27 cellular contexts compared by ENCODE assay signal in genomic region chr7:117229350-117229749, GRCh38.
DNase-seq lines count a peak whose midpoint lies in the region; ATAC-seq and TF ChIP-seq lines count a peak whose summit lies in the region.
"Had no signal": no experiment of that assay in that cellular context is flagged by ENCODE, and none has a peak within 500 bp of the region (broad histone marks: within the 10 kb centered on the region; RNA-seq: fewer than 3 reads in every experiment).

No MANE protein-coding gene starts in this region.

- H3K36me3 ChIP-seq in SJSA1, result 0 out of 2 replicates have a peak, but pooled peaks cover 2% of the 10 kb centered on the region

- H3K4me3 ChIP-seq in AG04450 (ENCODE audit: low read depth, low read length) (no peak overlapping the region), SJSA1 (no peak overlapping the region), lower leg skin (ENCODE audit: low read depth, poor library complexity, severe bottlenecking) (no peak overlapping the region)
- H3K4me3 ChIP-seq: dorsolateral prefrontal cortex had no signal

- 89% methylated on average over 3 of the region's 3 CpGs for WGBS in lower leg skin, 2 donors

- no peak overlapping the region for H3K4me3 Mint-ChIP-seq in HFFc6
- H3K4me3 Mint-ChIP-seq: activated T-cell treated with anti-CD3 and anti-CD28 coated beads, Interleukin-2, amount 50 U/mL, for 4 hours; natural killer cell; T-helper 17 cell; type B pancreatic cell had no signal

- H3K9me3 ChIP-seq in AG04450 (ENCODE audit: control insufficient read depth, insufficient read depth, low read length), result peaks cover 3% of the 10 kb centered on the region; the same call in 1 of the 2 replicates
- no peaks in the 10 kb centered on the region for H3K9me3 ChIP-seq in SJSA1 (replicated peaks)
- H3K9me3 ChIP-seq: SK-N-SH had no signal

- peaks cover 25% of the 10 kb centered on the region for H3K4me1 ChIP-seq in SJSA1 (replicated peaks)

- TF ChIP-seq CTCF in AG04450 (IDR thresholded peaks at IDR 0.05; ENCODE audit: low read depth, low read length), result no peak
- TF ChIP-seq CTCF in HFFc6 (IDR thresholded peaks at IDR 0.05), result no peak
- no peak for TF ChIP-seq CTCF in lower leg skin (IDR thresholded peaks at IDR 0.05)

- peak overlapping the region; percentile 60; the same call in 1 of the 2 replicates for H3K27ac Mint-ChIP-seq in HFFc6
- H3K27ac Mint-ChIP-seq: natural killer cell, T-helper 17 cell, type B pancreatic cell had no signal

- H3K9me3 Mint-ChIP-seq in HFFc6, result no peaks in the 10 kb centered on the region; the same call in 1 of the 2 replicates
- H3K9me3 Mint-ChIP-seq: type B pancreatic cell had no signal

- intact Hi-C loops in lower leg skin (cut with DNase I; ENCODE audit: low total_unique reads), result no loop called here

- H3K27me3 ChIP-seq in AG04450 (ENCODE audit: control insufficient read depth, insufficient read depth, low read length), result no peaks in the 10 kb centered on the region
- H3K27me3 ChIP-seq in SJSA1 (replicated peaks), result no peaks in the 10 kb centered on the region
- H3K27me3 ChIP-seq: dorsolateral prefrontal cortex had no signal

- DNase-seq in AG04450 (ENCODE audit: low read depth, low spot score) (peak; percentile 85), HFFc6 (no peak), SJSA1 (ENCODE audit: low read depth in 1 of 2, low spot score in 2 of 2) (no peak), iris pigment epithelial cell (ENCODE audit: low read depth) (peak; percentile 93), lower leg skin (ENCODE audit: low spot score in 2 of 2) (no peak), NCI-H2029 treated with DMSO at 0.1 percent for 48 hours (lab: John Stamatoyannopoulos, UW) (no peak), left lobe of liver (ENCODE audit: low spot score) (no peak)
- DNase-seq in activated CD8-positive, alpha-beta memory T cell treated with anti-CD3 and anti-CD28 coated beads for 24 hours, result no peak
- DNase-seq: activated CD4-positive, alpha-beta T cell treated with anti-CD3 and anti-CD28 coated beads for 48 hours; activated gamma-delta T cell treated with Interleukin-2 at 50 U/mL for 16 hours; activated T-cell treated with anti-CD3 and anti-CD28 coated beads, Interleukin-2, amount 50 U/mL, for 4 hours; dorsolateral prefrontal cortex; islet precursor cell; left ventricle myocardium superior; midbrain; natural killer cell; NCI-H1048; NCI-H187 treated with DMSO at 0.1 percent for 48 hours; NCI-H226; NCI-H774; RPMI8226; SK-N-SH; stimulated activated CD4-positive, alpha-beta T cell treated with anti-CD3 and anti-CD28 coated beads, Interleukin-2, amount 100 ng/mL, for 48 hours; substantia nigra; T-helper 17 cell had no signal

- POLR2A ChIA-PET in AG04450 (lab: Yijun Ruan, JAX), result interaction anchor here (0.8 to 1.6 kb wide), 6 partner anchors 10 to 94 kb away, joined by 3 to 6 read pairs (median 4); no protein-coding TSS in a partner anchor

- H3K4me1 Mint-ChIP-seq in HFFc6 (ENCODE audit: low read depth), result peaks cover 25% of the 10 kb centered on the region
- H3K4me1 Mint-ChIP-seq: natural killer cell, T-helper 17 cell had no signal

- CTCF ChIA-PET in AG04450 (lab: Charles Lee), result interaction anchor here (1.2 to 3.2 kb wide), 3 partner anchors 10 to 102 kb away, joined by 4 to 21 read pairs (median 4); no protein-coding TSS in a partner anchor

- no peak for ATAC-seq in left lobe of liver
- ATAC-seq: activated T-cell treated with anti-CD3 and anti-CD28 coated beads, Interleukin-2, amount 50 U/mL, for 4 hours; HCT116; left ventricle myocardium superior; natural killer cell; T-helper 17 cell had no signal

- peak overlapping the region; percentile 92 for H3K27ac ChIP-seq in AG04450 (ENCODE audit: low read depth, low read length)
- peak overlapping the region; percentile 83 for H3K27ac ChIP-seq in SJSA1

- no peak for TF ChIP-seq POLR2A in lower leg skin (IDR thresholded peaks at IDR 0.05)

- peaks cover 3% of the 10 kb centered on the region for H3K27me3 Mint-ChIP-seq in HFFc6 (ENCODE audit: insufficient read depth)
- H3K27me3 Mint-ChIP-seq: T-helper 17 cell, type B pancreatic cell had no signal

- H3K36me3 Mint-ChIP-seq in HFFc6 (ENCODE audit: low read depth), result peaks cover 16% of the 10 kb centered on the region
- H3K36me3 Mint-ChIP-seq: natural killer cell had no signal

Comparison
In these comparisons a context has a peak if more than half of its experiments do, and no peak if none do; other contexts are left out.
1. DNase-seq: peak in AG04450 (single experiment) and iris pigment epithelial cell (single experiment); none in HFFc6 (single experiment), SJSA1 (0 of 2), lower leg skin (0 of 2), NCI-H2029 treated with DMSO at 0.1 percent for 48 hours (single experiment), activated CD8-positive, alpha-beta memory T cell treated with anti-CD3 and anti-CD28 coated beads for 24 hours (single experiment) and left lobe of liver (single experiment).